ENCODE assay signal across 12 cellular contexts in genomic region chr3:25429441-25429907, GRCh38. TPM values are rescaled to one million over a fixed set of nuclear protein-coding genes. Genes with fewer than 3 reads are reported as not detected.
A peak's percentile ranks its signal among the peaks of the same experiment; 100 is the strongest.
DNase-seq lines count a peak whose midpoint lies in the region; ATAC-seq and TF ChIP-seq lines count a peak whose summit lies in the region.
"Had no signal": no experiment of that assay in that cellular context is flagged by ENCODE, and none has a peak within 500 bp of the region (broad histone marks: within the 10 kb centered on the region; RNA-seq: fewer than 3 reads in every experiment).

No MANE protein-coding gene starts in this region.

- peak overlapping the region; percentile 91 for H3K27ac Mint-ChIP-seq in osteocyte (ENCODE audit: unreplicated experiment)
- H3K27ac Mint-ChIP-seq in naive thymus-derived CD8-positive, alpha-beta T cell = no peak overlapping the region

- peak overlapping the region; percentile 93 for H3K4me2 ChIP-seq in fibroblast of lung (ENCODE audit: extremely low read depth, insufficient read depth, low read length)

- H3K4me3 ChIP-seq in cardiac muscle cell (peak overlapping the region; percentile 81), fibroblast of lung (replicated peaks in 1 of 4; ENCODE audit: control extremely low read depth in 1 of 4, insufficient read depth in 1 of 4, low read depth in 3 of 4, low read length in 4 of 4) (peak overlapping the region; percentile 68 to 84 (median 76)), uterus (peak overlapping the region; percentile 65 to 66)

- no peaks in the 10 kb centered on the region for H3K9me3 ChIP-seq in cardiac muscle cell (ENCODE audit: low read depth)
- no peaks in the 10 kb centered on the region for H3K9me3 ChIP-seq in fibroblast of lung (ENCODE audit: control insufficient read depth, insufficient read depth, low read depth, low read length)
- no peaks in the 10 kb centered on the region for H3K9me3 ChIP-seq in uterus

- intact Hi-C loops in Right ventricle myocardium superior (cut with DNase I) = loop anchor here (5.0 to 10.0 kb wide), 2 partner anchors 163 to 245 kb away; no protein-coding TSS in a partner anchor
- intact Hi-C loops in uterus (cut with DNase I; ENCODE audit: low total_unique reads) = loop anchor here (10.0 kb wide), 1 partner anchor 155 kb away; no protein-coding TSS in a partner anchor

- H3K4me1 ChIP-seq in cardiac muscle cell (ENCODE audit: low read depth) (peaks cover 41% of the 10 kb centered on the region), fibroblast of lung (ENCODE audit: control insufficient read depth, extremely low read depth, insufficient read depth, low read length) (peaks cover 3% of the 10 kb centered on the region), uterus (peaks cover 4 to 5% of the 10 kb centered on the region in 2 donors)

- H3K27ac ChIP-seq in cardiac muscle cell (peak overlapping the region; percentile 99), fibroblast of lung (ENCODE audit: insufficient read depth, low read length) (peak overlapping the region; percentile 88), uterus (peak overlapping the region; percentile 95 to 96)
- H3K27ac ChIP-seq: foreskin keratinocyte had no signal

- H3K4me3 Mint-ChIP-seq in osteocyte (ENCODE audit: unreplicated experiment) = peak overlapping the region; percentile 87
- no peak overlapping the region for H3K4me3 Mint-ChIP-seq in naive thymus-derived CD8-positive, alpha-beta T cell

- peaks cover 9% of the 10 kb centered on the region for H3K79me2 ChIP-seq in fibroblast of lung (ENCODE audit: control insufficient read depth, insufficient read depth, low read length)

- H3K27me3 ChIP-seq in cardiac muscle cell (no peaks in the 10 kb centered on the region), fibroblast of lung (ENCODE audit: control insufficient read depth, insufficient read depth, low read length) (no peaks in the 10 kb centered on the region), uterus (no peaks in the 10 kb centered on the region)

- no peaks in the 10 kb centered on the region for H4K20me1 ChIP-seq in fibroblast of lung (ENCODE audit: control insufficient read depth, extremely low read depth, insufficient read depth, low read length)

- POLR2A ChIA-PET in naive thymus-derived CD8-positive, alpha-beta T cell (lab: Charles Lee) = no interaction called here

- peak overlapping the region; percentile 11 for H3K9ac ChIP-seq in fibroblast of lung (ENCODE audit: insufficient read depth, low read length)

- TF ChIP-seq POLR2A in uterus (IDR thresholded peaks at IDR 0.05) = no peak

- peaks cover 92% of the 10 kb centered on the region for H3K4me1 Mint-ChIP-seq in osteocyte (ENCODE audit: unreplicated experiment)
- H3K4me1 Mint-ChIP-seq in naive thymus-derived CD8-positive, alpha-beta T cell = peaks cover 0 to 8% (median 7%) of the 10 kb centered on the region in 4 donors

- H3K36me3 Mint-ChIP-seq in osteocyte (ENCODE audit: unreplicated experiment) = no peaks in the 10 kb centered on the region
- H3K36me3 Mint-ChIP-seq in naive thymus-derived CD8-positive, alpha-beta T cell = peaks cover 0 to 6% (median 0%) of the 10 kb centered on the region in 3 donors

- DNase-seq in cardiac muscle cell (ENCODE audit: low read depth in 1 of 2, low spot score in 1 of 2) (peak in 1 of 2 donors; percentile 15), Right ventricle myocardium superior (no peak), fibroblast of lung (ENCODE audit: low read depth in 2 of 2) (no peak), osteocyte (ENCODE audit: extremely low spot score, unreplicated experiment) (no peak), uterus (no peak)
- no peak for DNase-seq in naive thymus-derived CD8-positive, alpha-beta T cell
- DNase-seq in activated naive CD4-positive, alpha-beta T cell treated with anti-CD3 and anti-CD28 coated beads, Interleukin-2, amount 50 U/mL, for 16 hours = no peak
- DNase-seq: foreskin keratinocyte, midbrain, NCI-H1694 had no signal

- TF ChIP-seq CTCF in cardiac muscle cell (IDR thresholded peaks at IDR 0.05; ENCODE audit: low read depth, low read length) = no peak
- no peak for TF ChIP-seq CTCF in fibroblast of lung (conservative IDR thresholded peaks at IDR 0.05 in 1 of 2, IDR thresholded peaks at IDR 0.05 in 1 of 2; ENCODE audit: low read depth in 1 of 2, low read length in 2 of 2)
- TF ChIP-seq CTCF in osteocyte (IDR thresholded peaks at IDR 0.05) = no peak
- TF ChIP-seq CTCF in uterus (IDR thresholded peaks at IDR 0.05) = no peak

- ATAC-seq in Right ventricle myocardium superior (ENCODE audit: poor library complexity) (no peak), HG03460 (IDR thresholded peaks at IDR 0.05; ENCODE audit: unreplicated experiment) (no peak)
- no peak for ATAC-seq in naive thymus-derived CD8-positive, alpha-beta T cell
- ATAC-seq: foreskin keratinocyte had no signal

- no peaks in the 10 kb centered on the region for H3K27me3 Mint-ChIP-seq in osteocyte (ENCODE audit: unreplicated experiment)
- H3K27me3 Mint-ChIP-seq in naive thymus-derived CD8-positive, alpha-beta T cell = peaks cover 30 to 61% (median 38%) of the 10 kb centered on the region in 5 donors

- H3K36me3 ChIP-seq in cardiac muscle cell (no peaks in the 10 kb centered on the region), fibroblast of lung (ENCODE audit: control insufficient read depth, insufficient read depth, low read length) (no peaks in the 10 kb centered on the region), uterus (no peaks in the 10 kb centered on the region)

- H3K9me3 Mint-ChIP-seq in osteocyte (ENCODE audit: unreplicated experiment) = no peaks in the 10 kb centered on the region
- peaks cover 0 to 2% (median 0%) of the 10 kb centered on the region in 9 donors for H3K9me3 Mint-ChIP-seq in naive thymus-derived CD8-positive, alpha-beta T cell

- no peak overlapping the region for H2AFZ ChIP-seq in fibroblast of lung (ENCODE audit: low read length)

RNA-seq across cellular contexts. Expression of gene RARB, which starts 1.4 kb away (rescaled TPM):
- total RNA-seq in cardiac muscle cell = 26.8 and 27.2 TPM in 2 replicates
- polyA plus RNA-seq in cardiac muscle cell = 22.4 and 28.3 TPM in 2 replicates
- 19.4 TPM for total RNA-seq in Right ventricle myocardium superior
- total RNA-seq in fibroblast of lung = 9.4 and 10.3 TPM in 2 replicates
- polyA plus RNA-seq in fibroblast of lung = 2.3 and 13.3 TPM in 2 replicates
- 1.5 and 7.2 TPM in 2 replicates for polyA plus RNA-seq in fibroblast of lung (2012)
- 4.4 and 6.8 TPM in 2 replicates for polyA minus RNA-seq in fibroblast of lung (ENCODE audit: low replicate concordance)
- 4.8 and 5.0 TPM in 2 replicates for total RNA-seq in osteocyte
- total RNA-seq in uterus = 10 to 100 TPM in 3 of 4 donors, 1 to 10 TPM in 1; 6.7 to 63.0 (median 14.5) TPM
- not detected for total RNA-seq in naive thymus-derived CD8-positive, alpha-beta T cell
- under 1 TPM in 1 of 3 donors, not detected in 2; 0.09 TPM for polyA plus RNA-seq in naive thymus-derived CD8-positive, alpha-beta T cell
- total RNA-seq: foreskin keratinocyte; T-helper 2 cell treated with Interferon-gamma antibody and Interleukin-4, amounts not matched to agents 100 ng/mL and 5 ng/mL, for 36 hours had no signal
- polyA plus RNA-seq: foreskin keratinocyte had no signal
